Comparison of ENCODE assay signal across 8 cellular contexts in the genomic region with DNA sequence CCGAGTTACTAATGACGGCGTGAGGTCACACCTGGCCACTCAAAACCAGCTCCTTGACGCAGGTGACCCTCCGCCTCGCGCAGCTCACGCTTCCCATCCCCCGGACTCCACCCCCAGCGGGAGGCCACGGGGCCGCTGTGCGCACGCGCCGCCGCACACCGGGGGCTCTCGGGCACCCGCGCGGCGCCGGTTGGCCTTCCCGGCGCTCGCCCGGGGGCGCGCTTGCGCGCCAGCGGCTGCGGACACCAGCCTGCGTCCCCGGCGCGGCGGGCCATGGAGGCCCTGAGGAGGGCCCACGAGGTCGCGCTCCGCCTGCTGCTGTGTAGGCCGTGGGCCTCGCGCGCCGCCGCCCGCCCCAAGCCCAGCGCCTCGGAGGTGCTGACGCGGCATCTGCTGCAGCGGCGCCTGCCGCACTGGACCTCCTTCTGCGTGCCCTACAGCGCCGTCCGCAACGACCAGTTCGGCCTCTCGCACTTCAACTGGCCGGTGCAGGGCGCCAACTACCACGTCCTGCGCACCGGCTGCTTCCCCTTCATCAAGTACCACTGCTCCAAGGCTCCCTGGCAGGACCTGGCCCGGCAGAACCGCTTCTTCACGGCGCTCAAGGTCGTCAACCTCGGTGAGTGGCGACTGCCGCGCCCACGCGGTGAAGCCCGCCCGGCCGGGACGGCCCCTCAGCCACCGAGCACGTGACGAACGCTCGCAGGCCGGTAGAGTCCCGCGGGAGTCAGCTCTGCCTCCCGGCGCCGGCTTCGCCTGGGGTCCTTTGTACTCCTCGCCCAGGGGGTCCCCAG. TPM values are rescaled to one million over a fixed set of nuclear protein-coding genes. Genes with fewer than 3 reads are reported as not detected.
A peak's percentile ranks its signal among the peaks of the same experiment; 100 is the strongest.
DNase-seq lines count a peak whose midpoint lies in the region; ATAC-seq, FAIRE-seq and TF ChIP-seq lines count a peak whose summit lies in the region.

Gene C15orf61, plus strand, starts transcription at position 156 of the 794 bp plus-strand sequence. Its CDS starts 118 bp downstream, at position 274.

- peak; percentile 82 for ATAC-seq in HG02970 (IDR thresholded peaks at IDR 0.05; ENCODE audit: low FRiP score, unreplicated experiment)

- H3K9me3 ChIP-seq in iPS-18c (ENCODE audit: control insufficient read depth, insufficient read depth, low read length) (peaks cover 3% of the 10 kb centered on the region), skeletal muscle satellite cell (replicated peaks; ENCODE audit: low read length) (no peaks in the 10 kb centered on the region)

- H3K4me3 ChIP-seq in iPS-18c (ENCODE audit: insufficient read depth, low read depth, low read length) (peak within 1 kb of the TSS; percentile 86), skeletal muscle satellite cell (ENCODE audit: low read length) (peak within 1 kb of the TSS; percentile 98)

- no peaks in the 10 kb centered on the region for H3K27me3 Mint-ChIP-seq in brain

- FAIRE-seq in GM18507 (lab: Jason Lieb, UNC) = peak; percentile 87

- peaks cover 35% of the 10 kb centered on the region for H3K4me1 Mint-ChIP-seq in brain

- peak within 1 kb of the TSS; percentile 90 for H3K9ac ChIP-seq in skeletal muscle satellite cell (ENCODE audit: low read depth, low read length)

- H3K27me3 ChIP-seq in skeletal muscle satellite cell (ENCODE audit: control insufficient read depth, insufficient read depth, low read length) = no peaks in the 10 kb centered on the region

- peak within 1 kb of the TSS; percentile 80 to 94 (median 92) for H3K27ac Mint-ChIP-seq in brain

- DNase-seq in GM18507 (ENCODE audit: extremely low spot score, insufficient read length, low read depth) (peak; percentile 86), NCI-H2029 treated with DMSO at 0.1 percent for 48 hours (lab: John Stamatoyannopoulos, UW) (peak; percentile 25), UCSD-AML1 (lab: John Stamatoyannopoulos, UW; ENCODE audit: unreplicated experiment) (peak; percentile 90)

- peaks cover 2% of the 10 kb centered on the region for H3K36me3 ChIP-seq in skeletal muscle satellite cell (ENCODE audit: insufficient read depth, low read length)

- peaks cover 25% of the 10 kb centered on the region for H3K4me1 ChIP-seq in skeletal muscle satellite cell (ENCODE audit: control insufficient read depth, insufficient read depth, low read length)

- H3K27ac ChIP-seq in 22Rv1 = peak within 1 kb of the TSS; percentile 84

- peak within 1 kb of the TSS; percentile 78 to 94 (median 87) for H3K4me3 Mint-ChIP-seq in brain

- no peaks in the 10 kb centered on the region for H3K36me3 Mint-ChIP-seq in brain

- H3K4me2 ChIP-seq in skeletal muscle satellite cell (ENCODE audit: low read length) = peak within 1 kb of the TSS; percentile 99

- H3K9me3 Mint-ChIP-seq in brain = peaks cover 0 to 2% (median 0%) of the 10 kb centered on the region in 5 experiments

- TF ChIP-seq CTCF in 22Rv1 (IDR thresholded peaks at IDR 0.05) (peak; percentile 39), brain (conservative IDR thresholded peaks at IDR 0.05) (no peak)

RNA-seq across cellular contexts. Expression of gene C15orf61, which starts in this region (rescaled TPM):
- polyA plus RNA-seq in brain (ENCODE audit: insufficient read depth, low read depth, low replicate concordance) = 3.4 TPM
- 1.7 and 3.8 TPM in 2 replicates for total RNA-seq in skeletal muscle satellite cell (2012; rRNA removed)

Comparison
In these comparisons a context has a peak if more than half of its experiments do, and no peak if none do; other contexts are left out.
1. Peak in every context shown above with its lines: DNase-seq, ATAC-seq, H3K4me3 ChIP-seq and H3K27ac ChIP-seq.
2. DNase-seq: peak in every context shown above with its lines; median percentile 90 in UCSD-AML1; 86 in GM18507; 25 in NCI-H2029 treated with DMSO at 0.1 percent for 48 hours.